20 cellular contexts compared by ENCODE assay signal in genomic region chr1:19377812-19378718, GRCh38.
A peak's percentile ranks its signal among the peaks of the same experiment; 100 is the strongest.
DNase-seq lines count a peak whose midpoint lies in the region; ATAC-seq and TF ChIP-seq lines count a peak whose summit lies in the region.
"Had no signal": no experiment of that assay in that cellular context is flagged by ENCODE, and none has a peak within 500 bp of the region (broad histone marks: within the 10 kb centered on the region; RNA-seq: fewer than 3 reads in every experiment).

No MANE protein-coding gene starts in this region.

- no peak overlapping the region for H3K27ac ChIP-seq in psoas muscle
- H3K27ac ChIP-seq in RWPE1: no peak overlapping the region
- H3K27ac ChIP-seq: ascending aorta, heart right ventricle, spleen had no signal

- H3K36me3 Mint-ChIP-seq in T-helper 17 cell (ENCODE audit: low read depth): no peaks in the 10 kb centered on the region

- H3K9me3 ChIP-seq in T-helper 17 cell (ENCODE audit: control insufficient read depth, low read length, poor library complexity, severe bottlenecking): no peaks in the 10 kb centered on the region
- no peaks in the 10 kb centered on the region for H3K9me3 ChIP-seq in psoas muscle
- H3K9me3 ChIP-seq: ascending aorta, spleen had no signal

- H3K27me3 ChIP-seq in psoas muscle (ENCODE audit: insufficient read depth in 3 of 3, low read length in 2 of 3): no peaks in the 10 kb centered on the region
- H3K27me3 ChIP-seq: ascending aorta, heart right ventricle, spleen had no signal

- DNase-seq in activated CD4-positive, alpha-beta T cell treated with anti-CD3 and anti-CD28 coated beads, Interleukin-2, amount 50 U/mL, for 48 hours: peak; percentile 36 to 59
- DNase-seq in activated CD4-positive, alpha-beta T cell treated with anti-CD3 and anti-CD28 coated beads for 1 hour: no peak
- no peak for DNase-seq in T-helper 17 cell
- DNase-seq in cerebellum (ENCODE audit: low spot score): peak; percentile 67
- no peak for DNase-seq in psoas muscle
- DNase-seq in GM19240 (ENCODE audit: insufficient read length, low spot score): no peak
- DNase-seq in activated gamma-delta T cell (lab: John Stamatoyannopoulos, UW): no peak
- DNase-seq in RWPE1 (ENCODE audit: low spot score): no peak
- DNase-seq: COR-L47, cortex of kidney, erythroblast, GDM1, heart right ventricle, Kasumi-1, NCI-H1694, NCI-H446 treated with DMSO at 0.1 percent for 48 hours, SIG-M5, spleen, T-helper 9 cell had no signal

- TF ChIP-seq CTCF in psoas muscle (IDR thresholded peaks at IDR 0.05): no peak
- TF ChIP-seq CTCF in RWPE1 (conservative IDR thresholded peaks at IDR 0.05; ENCODE audit: low read depth): no peak

- intact Hi-C loops in psoas muscle (cut with DNase I): no loop called here

- peaks cover 12 to 81% of the 10 kb centered on the region in 2 donors for H3K36me3 ChIP-seq in psoas muscle (ENCODE audit: insufficient read depth in 1 of 2, low read depth in 1 of 2)

- H3K4me3 Mint-ChIP-seq in T-helper 17 cell: no peak overlapping the region

- CTCF ChIA-PET in RWPE1 (lab: Yijun Ruan, JAX): interaction anchor here (0.5 to 1.0 kb wide), 2 partner anchors 18 to 276 kb away, joined by 3 read pairs; no protein-coding TSS in a partner anchor

- H3K4me1 Mint-ChIP-seq in T-helper 17 cell: peaks cover 11% of the 10 kb centered on the region

- no peaks in the 10 kb centered on the region for H3K27me3 Mint-ChIP-seq in T-helper 17 cell

- no peak overlapping the region for H3K4me3 ChIP-seq in psoas muscle
- H3K4me3 ChIP-seq: ascending aorta, heart right ventricle, spleen had no signal

- WGBS in psoas muscle, 3 donors: 83 to 91% (median 90%) methylated on average over 17 of the region's 17 CpGs

- no peaks in the 10 kb centered on the region for H3K4me1 ChIP-seq in psoas muscle
- H3K4me1 ChIP-seq: ascending aorta had no signal

- no peak for ATAC-seq in T-helper 17 cell
- peak; percentile 51 to 77 (median 72) for ATAC-seq in psoas muscle
- ATAC-seq: heart right ventricle had no signal

- POLR2A ChIA-PET in RWPE1 (lab: Yijun Ruan, JAX; ENCODE audit: low non-redundant PET): no interaction called here

- peak overlapping the region; percentile 69 for H3K27ac Mint-ChIP-seq in T-helper 17 cell

Comparison
In these comparisons a context has a peak if more than half of its experiments do, and no peak if none do; other contexts are left out.
1. DNase-seq: peak in activated CD4-positive, alpha-beta T cell treated with anti-CD3 and anti-CD28 coated beads, Interleukin-2, amount 50 U/mL, for 48 hours (2 of 2) and cerebellum (single experiment); none in activated CD4-positive, alpha-beta T cell treated with anti-CD3 and anti-CD28 coated beads for 1 hour (single experiment), T-helper 17 cell (0 of 3), psoas muscle (0 of 2), GM19240 (single experiment), activated gamma-delta T cell (single experiment) and RWPE1 (single experiment).